15 cellular contexts compared by ENCODE assay signal in the genomic region with DNA sequence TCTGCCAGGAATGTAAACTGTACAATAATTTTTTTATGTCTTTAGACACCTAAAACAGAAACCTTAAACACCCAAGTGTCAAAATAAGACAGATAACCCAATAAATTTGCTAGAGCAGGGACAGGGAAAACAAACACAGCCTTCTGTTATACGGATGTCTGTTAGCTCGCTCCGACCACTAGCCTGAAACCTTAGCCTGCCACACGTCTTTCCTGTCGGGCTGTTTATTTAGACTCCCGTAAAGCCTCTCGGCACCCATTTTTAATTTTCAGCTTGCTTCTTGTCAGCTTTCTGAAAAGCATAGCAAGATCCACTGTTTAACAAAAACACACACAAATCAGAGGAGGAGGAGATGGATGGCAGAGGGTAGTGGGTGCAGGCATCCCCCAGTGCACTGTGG.
DNase-seq lines count a peak whose midpoint lies in the region; ATAC-seq, FAIRE-seq and TF ChIP-seq lines count a peak whose summit lies in the region.
"Had no signal": no experiment of that assay in that cellular context is flagged by ENCODE, and none has a peak within 500 bp of the region (broad histone marks: within the 10 kb centered on the region; RNA-seq: fewer than 3 reads in every experiment).

No MANE protein-coding gene starts in this region.

- H3K4me1 Mint-ChIP-seq in GM23338 = peaks cover 9% of the 10 kb centered on the region

- H3K4me3 ChIP-seq in GM23338 (no peak overlapping the region), ectodermal cell (ENCODE audit: insufficient read depth, low read depth, low read length) (no peak overlapping the region), neuron (ENCODE audit: low read length) (peak overlapping the region; percentile 12), esophagus muscularis mucosa (peak overlapping the region in 2 of 4 donors; percentile 2 to 3)
- H3K4me3 ChIP-seq: dorsolateral prefrontal cortex, right lobe of liver had no signal

- TF ChIP-seq POLR2A in esophagus muscularis mucosa (IDR thresholded peaks at IDR 0.05; ENCODE audit: low read depth) (no peak), GM12892 (IDR thresholded peaks at IDR 0.05; ENCODE audit: low read depth, low read length) (no peak)

- H3K4me1 ChIP-seq in GM23338 (ENCODE audit: insufficient read depth) (no peaks in the 10 kb centered on the region; the same call in 1 of the 2 replicates), ectodermal cell (ENCODE audit: control insufficient read depth, insufficient read depth, low read length) (peaks cover 16% of the 10 kb centered on the region), neuron (ENCODE audit: insufficient read depth, low read length) (peaks cover 11% of the 10 kb centered on the region), esophagus muscularis mucosa (peaks cover 0 to 35% (median 22%) of the 10 kb centered on the region in 4 donors)
- H3K4me1 ChIP-seq: right lobe of liver had no signal

- no peaks in the 10 kb centered on the region for H3K36me3 ChIP-seq in GM23338 (ENCODE audit: insufficient read depth)
- H3K36me3 ChIP-seq in ectodermal cell (ENCODE audit: control insufficient read depth, insufficient read depth, low read length) = no peaks in the 10 kb centered on the region
- no peaks in the 10 kb centered on the region for H3K36me3 ChIP-seq in neuron (ENCODE audit: insufficient read depth, low read length)
- no peaks in the 10 kb centered on the region for H3K36me3 ChIP-seq in esophagus muscularis mucosa
- H3K36me3 ChIP-seq: right lobe of liver had no signal

- H3K27me3 Mint-ChIP-seq in GM23338 (ENCODE audit: insufficient read depth, low read depth, poor library complexity) = peaks cover 1% of the 10 kb centered on the region
- H3K27me3 Mint-ChIP-seq: CD4-positive, CD25-positive, alpha-beta regulatory T cell had no signal

- no peaks in the 10 kb centered on the region for H3F3A ChIP-seq in GM23338 (replicated peaks; ENCODE audit: low read depth)

- no peaks in the 10 kb centered on the region for H3K9me3 Mint-ChIP-seq in GM23338
- H3K9me3 Mint-ChIP-seq: CD4-positive, CD25-positive, alpha-beta regulatory T cell; immature natural killer cell had no signal

- WGBS in ectodermal cell, 2 experiments = 35 to 53% methylated on average over 7 of the region's 7 CpGs
- 22% methylated on average over 7 of the region's 7 CpGs for WGBS in esophagus muscularis mucosa

- intact Hi-C loops in Right ventricle myocardium superior (cut with DNase I) = no loop called here
- intact Hi-C loops in esophagus muscularis mucosa (cut with DNase I) = no loop called here

- H3K27ac ChIP-seq in GM23338 (ENCODE audit: low read depth) (no peak overlapping the region), ectodermal cell (ENCODE audit: insufficient read depth, low read depth, low read length, poor library complexity, severe bottlenecking) (peak overlapping the region; percentile 41), esophagus muscularis mucosa (replicated peaks in 1 of 4) (no peak overlapping the region)
- H3K27ac ChIP-seq: dorsolateral prefrontal cortex, right lobe of liver had no signal

- no peak for DNase-seq in GM23338 (ENCODE audit: low spot score)
- DNase-seq in NCI-H2227 (lab: John Stamatoyannopoulos, UW; ENCODE audit: unreplicated experiment) = peak; percentile 18
- no peak for DNase-seq in Right ventricle myocardium superior
- DNase-seq in esophagus muscularis mucosa (ENCODE audit: extremely low spot score) = no peak
- no peak for DNase-seq in GM12892 (ENCODE audit: insufficient read length)
- DNase-seq: dorsolateral prefrontal cortex, GOT3, immature natural killer cell, KBM-7, NCI-H1694, right lobe of liver, SHP77 treated with DMSO at 0.1 percent for 48 hours had no signal

- H3K4me3 Mint-ChIP-seq in GM23338 = no peak overlapping the region

- H4K20me1 ChIP-seq in GM23338 (replicated peaks; ENCODE audit: insufficient read depth) = no peaks in the 10 kb centered on the region

- ATAC-seq in GM23338 (no peak), Right ventricle myocardium superior (ENCODE audit: poor library complexity) (no peak)
- ATAC-seq: right lobe of liver had no signal

- no peaks in the 10 kb centered on the region for H3K36me3 Mint-ChIP-seq in GM23338 (ENCODE audit: low read depth)
- H3K36me3 Mint-ChIP-seq: CD4-positive, CD25-positive, alpha-beta regulatory T cell; immature natural killer cell had no signal

- no peak for TF ChIP-seq CTCF in GM23338 (conservative IDR thresholded peaks at IDR 0.05; ENCODE audit: low read depth in 2 of 2)
- TF ChIP-seq CTCF in esophagus muscularis mucosa (IDR thresholded peaks at IDR 0.05) = no peak

- no peak for FAIRE-seq in GM12892 (lab: Jason Lieb, UNC)

- no peak overlapping the region for H3K4me2 ChIP-seq in GM23338

- no peaks in the 10 kb centered on the region for H3K79me2 ChIP-seq in GM23338 (replicated peaks; ENCODE audit: insufficient read depth)

- TF ChIP-seq EP300 in esophagus muscularis mucosa (IDR thresholded peaks at IDR 0.05) = no peak

- no peak overlapping the region for H3K27ac Mint-ChIP-seq in GM23338
- H3K27ac Mint-ChIP-seq: CD4-positive, CD25-positive, alpha-beta regulatory T cell; immature natural killer cell had no signal

- no peaks in the 10 kb centered on the region for H3K27me3 ChIP-seq in GM23338 (ENCODE audit: insufficient read depth)
- no peaks in the 10 kb centered on the region for H3K27me3 ChIP-seq in ectodermal cell (ENCODE audit: control insufficient read depth, insufficient read depth, low read length, poor library complexity, severe bottlenecking)
- H3K27me3 ChIP-seq in neuron (ENCODE audit: insufficient read depth, low read length) = no peaks in the 10 kb centered on the region
- H3K27me3 ChIP-seq in esophagus muscularis mucosa = no peaks in the 10 kb centered on the region
- H3K27me3 ChIP-seq: right lobe of liver had no signal

- H3K9me3 ChIP-seq in ectodermal cell (ENCODE audit: control insufficient read depth, low read length) (no peaks in the 10 kb centered on the region), neuron (ENCODE audit: low read length) (no peaks in the 10 kb centered on the region), esophagus muscularis mucosa (no peaks in the 10 kb centered on the region)
- H3K9me3 ChIP-seq: right lobe of liver had no signal

- no peaks in the 10 kb centered on the region for H3K9me2 ChIP-seq in GM23338 (ENCODE audit: insufficient read depth)

- peak overlapping the region; percentile 8; the same call in 1 of the 2 replicates for H2AFZ ChIP-seq in GM23338
- peak overlapping the region; percentile 7 for H2AFZ ChIP-seq in neuron (ENCODE audit: low read depth, low read length)

TF ChIP-seq in GM23338, 12 proteins besides CTCF, POLR2A, EP300 and RAD21 (continues in another document):
- no peak for TF ChIP-seq NANOG (IDR thresholded peaks at IDR 0.05; ENCODE audit: borderline replicate concordance)
- TF ChIP-seq, protein P1, sequence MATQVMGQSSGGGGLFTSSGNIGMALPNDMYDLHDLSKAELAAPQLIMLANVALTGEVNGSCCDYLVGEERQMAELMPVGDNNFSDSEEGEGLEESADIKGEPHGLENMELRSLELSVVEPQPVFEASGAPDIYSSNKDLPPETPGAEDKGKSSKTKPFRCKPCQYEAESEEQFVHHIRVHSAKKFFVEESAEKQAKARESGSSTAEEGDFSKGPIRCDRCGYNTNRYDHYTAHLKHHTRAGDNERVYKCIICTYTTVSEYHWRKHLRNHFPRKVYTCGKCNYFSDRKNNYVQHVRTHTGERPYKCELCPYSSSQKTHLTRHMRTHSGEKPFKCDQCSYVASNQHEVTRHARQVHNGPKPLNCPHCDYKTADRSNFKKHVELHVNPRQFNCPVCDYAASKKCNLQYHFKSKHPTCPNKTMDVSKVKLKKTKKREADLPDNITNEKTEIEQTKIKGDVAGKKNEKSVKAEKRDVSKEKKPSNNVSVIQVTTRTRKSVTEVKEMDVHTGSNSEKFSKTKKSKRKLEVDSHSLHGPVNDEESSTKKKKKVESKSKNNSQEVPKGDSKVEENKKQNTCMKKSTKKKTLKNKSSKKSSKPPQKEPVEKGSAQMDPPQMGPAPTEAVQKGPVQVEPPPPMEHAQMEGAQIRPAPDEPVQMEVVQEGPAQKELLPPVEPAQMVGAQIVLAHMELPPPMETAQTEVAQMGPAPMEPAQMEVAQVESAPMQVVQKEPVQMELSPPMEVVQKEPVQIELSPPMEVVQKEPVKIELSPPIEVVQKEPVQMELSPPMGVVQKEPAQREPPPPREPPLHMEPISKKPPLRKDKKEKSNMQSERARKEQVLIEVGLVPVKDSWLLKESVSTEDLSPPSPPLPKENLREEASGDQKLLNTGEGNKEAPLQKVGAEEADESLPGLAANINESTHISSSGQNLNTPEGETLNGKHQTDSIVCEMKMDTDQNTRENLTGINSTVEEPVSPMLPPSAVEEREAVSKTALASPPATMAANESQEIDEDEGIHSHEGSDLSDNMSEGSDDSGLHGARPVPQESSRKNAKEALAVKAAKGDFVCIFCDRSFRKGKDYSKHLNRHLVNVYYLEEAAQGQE (IDR thresholded peaks at IDR 0.05; ENCODE audit: unreplicated experiment) = no peak
- TF ChIP-seq POLR2AphosphoS5 (IDR thresholded peaks at IDR 0.05; ENCODE audit: low read depth) = no peak
- no peak for TF ChIP-seq ZNF331 (CRISPR knock-in tag; IDR thresholded peaks at IDR 0.05; ENCODE audit: low read depth)
- TF ChIP-seq JUNB (IDR thresholded peaks at IDR 0.05; ENCODE audit: unreplicated experiment) = no peak
- no peak for TF ChIP-seq ZNF114 (CRISPR knock-in tag; IDR thresholded peaks at IDR 0.05)
- TF ChIP-seq, protein P2, sequence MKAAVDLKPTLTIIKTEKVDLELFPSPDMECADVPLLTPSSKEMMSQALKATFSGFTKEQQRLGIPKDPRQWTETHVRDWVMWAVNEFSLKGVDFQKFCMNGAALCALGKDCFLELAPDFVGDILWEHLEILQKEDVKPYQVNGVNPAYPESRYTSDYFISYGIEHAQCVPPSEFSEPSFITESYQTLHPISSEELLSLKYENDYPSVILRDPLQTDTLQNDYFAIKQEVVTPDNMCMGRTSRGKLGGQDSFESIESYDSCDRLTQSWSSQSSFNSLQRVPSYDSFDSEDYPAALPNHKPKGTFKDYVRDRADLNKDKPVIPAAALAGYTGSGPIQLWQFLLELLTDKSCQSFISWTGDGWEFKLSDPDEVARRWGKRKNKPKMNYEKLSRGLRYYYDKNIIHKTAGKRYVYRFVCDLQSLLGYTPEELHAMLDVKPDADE (IDR thresholded peaks at IDR 0.05) = no peak
- no peak for TF ChIP-seq CREB1 (CRISPR knock-in tag; IDR thresholded peaks at IDR 0.05; ENCODE audit: low read depth)
- no peak for TF ChIP-seq EZH2 (IDR thresholded peaks at IDR 0.05; ENCODE audit: low read depth, unreplicated experiment)
